ENCODE assay signal across 8 cellular contexts in the genomic region with DNA sequence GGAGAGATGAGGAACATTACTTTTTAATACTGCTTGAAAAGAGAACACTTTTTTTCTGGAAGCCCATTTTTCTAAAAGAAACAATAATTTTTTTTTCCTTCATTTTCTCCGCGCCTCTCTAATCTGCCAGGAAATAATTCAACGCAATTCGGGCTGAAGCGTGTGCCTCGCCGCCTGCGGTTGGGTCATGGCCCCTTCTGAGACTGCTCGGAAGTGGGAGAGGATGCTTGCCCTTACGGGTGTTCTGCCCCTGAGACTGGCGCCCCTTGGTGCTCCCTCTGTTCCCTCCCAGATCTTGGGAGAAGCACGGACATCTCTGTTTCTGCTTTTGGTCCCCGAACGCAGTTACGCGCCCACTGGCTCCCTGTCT. TPM values are rescaled to one million over a fixed set of nuclear protein-coding genes. Genes with fewer than 3 reads are reported as not detected.
A peak's percentile ranks its signal among the peaks of the same experiment; 100 is the strongest.
DNase-seq lines count a peak whose midpoint lies in the region; ATAC-seq and TF ChIP-seq lines count a peak whose summit lies in the region.

No MANE protein-coding gene starts in this region.

- peak overlapping the region; percentile 36 to 60 (median 47) for H3K4me3 ChIP-seq in heart left ventricle
- H3K4me3 ChIP-seq in lower lobe of right lung: peak overlapping the region; percentile 54
- H3K4me3 ChIP-seq in uterus: peak overlapping the region; percentile 18 to 32

- intact Hi-C loops in heart left ventricle (cut with DNase I) (no loop called here), cardiac septum (cut with DNase I) (no loop called here), lower lobe of right lung (cut with DNase I) (no loop called here), uterus (cut with DNase I; ENCODE audit: low total_unique reads) (no loop called here)

- H3K9me3 ChIP-seq in heart left ventricle (peaks cover 0 to 9% (median 0%) of the 10 kb centered on the region in 12 donors), lower lobe of right lung (no peaks in the 10 kb centered on the region), uterus (peaks cover 0 to 3% of the 10 kb centered on the region in 2 donors)

- peaks cover 2 to 67% (median 43%) of the 10 kb centered on the region in 9 donors for H3K27me3 ChIP-seq in heart left ventricle
- peaks cover 48% of the 10 kb centered on the region for H3K27me3 ChIP-seq in lower lobe of right lung (ENCODE audit: low read depth)
- H3K27me3 ChIP-seq in uterus: peaks cover 0 to 15% of the 10 kb centered on the region in 2 donors

- H3K4me1 ChIP-seq in heart left ventricle (peaks cover 0 to 28% (median 21%) of the 10 kb centered on the region in 12 donors), lower lobe of right lung (peaks cover 27% of the 10 kb centered on the region), uterus (peaks cover 0 to 11% of the 10 kb centered on the region in 2 donors)

- no peaks in the 10 kb centered on the region for H3K36me3 Mint-ChIP-seq in activated naive CD8-positive, alpha-beta T cell treated with anti-CD3 and anti-CD28 coated beads for 36 hours

- H3K36me3 ChIP-seq in heart left ventricle (no peaks in the 10 kb centered on the region), lower lobe of right lung (no peaks in the 10 kb centered on the region), uterus (no peaks in the 10 kb centered on the region)

- WGBS in heart left ventricle, 4 donors: 3% methylated on average over 13 to 16 of the region's 16 CpGs

- ATAC-seq in heart left ventricle (no peak), lower lobe of right lung (no peak)

- H3K27me3 Mint-ChIP-seq in activated naive CD8-positive, alpha-beta T cell treated with anti-CD3 and anti-CD28 coated beads for 36 hours: peaks cover 58% of the 10 kb centered on the region

- TF ChIP-seq CTCF in heart left ventricle (IDR thresholded peaks at IDR 0.05): no peak
- TF ChIP-seq CTCF in lower lobe of right lung (IDR thresholded peaks at IDR 0.05): no peak
- TF ChIP-seq CTCF in uterus (IDR thresholded peaks at IDR 0.05): no peak

- H3K27ac ChIP-seq in heart left ventricle: no peak overlapping the region
- no peak overlapping the region for H3K27ac ChIP-seq in lower lobe of right lung
- H3K27ac ChIP-seq in uterus: no peak overlapping the region

- peak overlapping the region; percentile 75 for H3K4me3 Mint-ChIP-seq in activated naive CD8-positive, alpha-beta T cell treated with anti-CD3 and anti-CD28 coated beads for 36 hours

- peaks cover 15% of the 10 kb centered on the region for H3K4me1 Mint-ChIP-seq in activated naive CD8-positive, alpha-beta T cell treated with anti-CD3 and anti-CD28 coated beads for 36 hours

- DNase-seq in heart left ventricle (no peak), cardiac septum (ENCODE audit: low spot score) (no peak), lower lobe of right lung (no peak), uterus (no peak), NOMO-1 treated with dmso at 0.1 percent for 144 hours (lab: John Stamatoyannopoulos, UW; ENCODE audit: unreplicated experiment) (no peak), MV-4-11 (lab: John Stamatoyannopoulos, UW) (no peak)
- no peak for DNase-seq in activated naive CD8-positive, alpha-beta T cell treated with anti-CD3 and anti-CD28 coated beads for 36 hours
- DNase-seq in activated CD4-positive, CD25-positive, alpha-beta regulatory T cell treated with anti-CD3 and anti-CD28 coated beads, Interleukin-2, amount 50 U/mL, for 72 hours: no peak

- peaks cover 3% of the 10 kb centered on the region for H3K9me3 Mint-ChIP-seq in activated naive CD8-positive, alpha-beta T cell treated with anti-CD3 and anti-CD28 coated beads for 36 hours

- no peak overlapping the region for H3K27ac Mint-ChIP-seq in activated naive CD8-positive, alpha-beta T cell treated with anti-CD3 and anti-CD28 coated beads for 36 hours

- TF ChIP-seq POLR2A in heart left ventricle (IDR thresholded peaks at IDR 0.05) (no peak), uterus (IDR thresholded peaks at IDR 0.05) (no peak)

RNA-seq across cellular contexts. Expression of gene TBC1D30, which starts 0.3 kb away (rescaled TPM):
- 1 to 10 TPM in 3 of 9 donors, under 1 TPM in 6; 0.37 to 2.9 (median 0.67) TPM for total RNA-seq in heart left ventricle
- 1 to 10 TPM in 1 of 2 donors, under 1 TPM in 1; 0.15 to 1.1 TPM for polyA plus RNA-seq in heart left ventricle
- total RNA-seq in cardiac septum: 1.8 TPM
- total RNA-seq in activated naive CD8-positive, alpha-beta T cell treated with anti-CD3 and anti-CD28 coated beads for 36 hours: 1 to 10 TPM; 1.6 to 1.7 TPM
- 11.5 TPM for total RNA-seq in lower lobe of right lung
- total RNA-seq in uterus: 10 to 100 TPM in 2 of 4 donors, 1 to 10 TPM in 2; 3.2 to 14.8 (median 9.5) TPM
